Comparison of ENCODE assay signal across 8 cellular contexts in genomic region chr17:77279448-77280303, GRCh38.
DNase-seq lines count a peak whose midpoint lies in the region; ATAC-seq and TF ChIP-seq lines count a peak whose summit lies in the region.

No MANE protein-coding gene starts in this region.

- TF ChIP-seq CTCF in GM13977 (IDR thresholded peaks at IDR 0.05; ENCODE audit: extremely low read depth, insufficient read depth, missing control alignments) (no peak), PC-3 (conservative IDR thresholded peaks at IDR 0.05; ENCODE audit: low read depth, low read length) (no peak; the same call in 1 of the 2 replicates), epithelial cell of proximal tubule (conservative IDR thresholded peaks at IDR 0.05; ENCODE audit: low read depth, low read length) (peak; percentile 26), neural progenitor cell (IDR thresholded peaks at IDR 0.05) (no peak), GM10248 (IDR thresholded peaks at IDR 0.05; ENCODE audit: control extremely low read depth, extremely low read depth, low read depth, missing control alignments) (no peak)

- H3F3A ChIP-seq in PC-3 (ENCODE audit: low read length, unreplicated experiment) (peaks cover 5% of the 10 kb centered on the region), neural progenitor cell (ENCODE audit: low read depth) (peaks cover 35% of the 10 kb centered on the region)

- peaks cover 38% of the 10 kb centered on the region for H3K79me2 ChIP-seq in PC-3 (ENCODE audit: low read length)
- H3K79me2 ChIP-seq in neural progenitor cell (ENCODE audit: low read depth) = peaks cover 10% of the 10 kb centered on the region

- BruUV-seq in PC-3 (replicated peaks; lab: Mats Ljungman, UMichigan) = no TSS peak

- H3K9me3 ChIP-seq in PC-3 (ENCODE audit: low read length) (no peaks in the 10 kb centered on the region), neural progenitor cell (ENCODE audit: low read depth) (no peaks in the 10 kb centered on the region)

- 0 out of 2 replicates have a peak overlapping the region, but pooled peaks have one; percentile 1 for H2AFZ ChIP-seq in PC-3 (ENCODE audit: low read length)
- no peak overlapping the region for H2AFZ ChIP-seq in neural progenitor cell (replicated peaks)

- no peak overlapping the region for H3K27ac Mint-ChIP-seq in neural progenitor cell

- H3K4me3 ChIP-seq in PC-3 (ENCODE audit: low read length) = peak overlapping the region; percentile 71
- H3K4me3 ChIP-seq in epithelial cell of proximal tubule (ENCODE audit: low read depth, low read length) = peak overlapping the region; percentile 56
- peak overlapping the region; percentile 72 for H3K4me3 ChIP-seq in neural progenitor cell

- in situ Hi-C loops in GM13977 (cut with MboI; ENCODE audit: low pct_unique_long_range_greater_than_20kb, low sequenced_read_pairs, unreplicated experiment) = no loop called here

- H3K9me3 Mint-ChIP-seq in neural progenitor cell = peaks cover 5% of the 10 kb centered on the region

- peak overlapping the region; percentile 76 for H3K4me2 ChIP-seq in PC-3 (ENCODE audit: low read length)
- H3K4me2 ChIP-seq in neural progenitor cell = peak overlapping the region; percentile 81

- H3K4me1 ChIP-seq in PC-3 (ENCODE audit: insufficient read depth, low read length) (peaks cover 38% of the 10 kb centered on the region), neural progenitor cell (peaks cover 35% of the 10 kb centered on the region)

- peak overlapping the region; percentile 82 for H3K4me3 Mint-ChIP-seq in neural progenitor cell

- DNase-seq in GM13977 (ENCODE audit: low spot score) (peak; percentile 63), PC-3 (peak; percentile 73), epithelial cell of proximal tubule (ENCODE audit: low read depth) (no peak), neural progenitor cell (ENCODE audit: low spot score) (peak; percentile 43), GM10248 (ENCODE audit: extremely low spot score) (no peak)

- H3K27me3 Mint-ChIP-seq in neural progenitor cell (ENCODE audit: insufficient read depth, low read depth) = peaks cover 37% of the 10 kb centered on the region

- CTCF ChIA-PET in PC-3 (lab: Charles Lee) = interaction anchor here (2.8 kb wide), 1 partner anchor 24 kb away, joined by 25 read pairs; no protein-coding TSS in a partner anchor
- CTCF ChIA-PET in GM10248 (lab: Yijun Ruan, JAX) = interaction anchor here (0.9 kb wide), 1 partner anchor 9 kb away, joined by 3 read pairs; no protein-coding TSS in a partner anchor

- H3K27me3 ChIP-seq in PC-3 (ENCODE audit: low read length) (no peaks in the 10 kb centered on the region), neural progenitor cell (peaks cover 41% of the 10 kb centered on the region)

- POLR2A ChIA-PET in PC-3 (lab: Charles Lee; ENCODE audit: unreplicated experiment) (interaction anchor here (0.6 to 3.4 kb wide), 2 partner anchors 24 to 191 kb away, joined by 3 to 58 read pairs; no protein-coding TSS in a partner anchor), GM10248 (lab: Yijun Ruan, JAX) (no interaction called here)

- no peaks in the 10 kb centered on the region for H3K9me2 ChIP-seq in PC-3 (replicated peaks; ENCODE audit: low read length)

- H3K9ac ChIP-seq in PC-3 (ENCODE audit: low read length) = peak overlapping the region; percentile 85
- no peak overlapping the region for H3K9ac ChIP-seq in neural progenitor cell

- no peaks in the 10 kb centered on the region for H3K36me3 Mint-ChIP-seq in neural progenitor cell

- H3K4me1 Mint-ChIP-seq in neural progenitor cell = peaks cover 23% of the 10 kb centered on the region

- H3K27ac ChIP-seq in PC-3 (ENCODE audit: low read length) (peak overlapping the region; percentile 91), neural progenitor cell (no peak overlapping the region)

- H3K36me3 ChIP-seq in PC-3 (ENCODE audit: low read depth, low read length) = peaks cover 4% of the 10 kb centered on the region
- H3K36me3 ChIP-seq in neural progenitor cell = no peaks in the 10 kb centered on the region

- ATAC-seq in PC-3 = peak; percentile 39
- no peak for ATAC-seq in HG02852 (IDR thresholded peaks at IDR 0.05; ENCODE audit: unreplicated experiment)
- ATAC-seq in GM21423 (IDR thresholded peaks at IDR 0.05; ENCODE audit: unreplicated experiment) = no peak
- no peak for ATAC-seq in GM18868 (IDR thresholded peaks at IDR 0.05; ENCODE audit: unreplicated experiment)

- intact Hi-C loops in PC-3 (cut with micrococcal nuclease) = loop anchor here (1.0 to 10.0 kb wide), 2 partner anchors 24 to 545 kb away; partner anchors contain the start of genes MFSD11 and SRSF2

- H4K20me1 ChIP-seq in PC-3 (ENCODE audit: low read length) = peaks cover 22% of the 10 kb centered on the region
- peaks cover 6% of the 10 kb centered on the region for H4K20me1 ChIP-seq in neural progenitor cell (ENCODE audit: low read depth)

Comparison
In these comparisons a context has a peak if more than half of its experiments do, and no peak if none do; other contexts are left out.
1. DNase-seq: peak in GM13977 (single experiment), PC-3 (single experiment) and neural progenitor cell (single experiment); none in epithelial cell of proximal tubule (single experiment) and GM10248 (single experiment).
2. Peak in every context shown above with its lines, with median percentiles within 50 percentile points of each other: H3K4me3 ChIP-seq.